ENCODE assay signal across 23 cellular contexts in the genomic region with DNA sequence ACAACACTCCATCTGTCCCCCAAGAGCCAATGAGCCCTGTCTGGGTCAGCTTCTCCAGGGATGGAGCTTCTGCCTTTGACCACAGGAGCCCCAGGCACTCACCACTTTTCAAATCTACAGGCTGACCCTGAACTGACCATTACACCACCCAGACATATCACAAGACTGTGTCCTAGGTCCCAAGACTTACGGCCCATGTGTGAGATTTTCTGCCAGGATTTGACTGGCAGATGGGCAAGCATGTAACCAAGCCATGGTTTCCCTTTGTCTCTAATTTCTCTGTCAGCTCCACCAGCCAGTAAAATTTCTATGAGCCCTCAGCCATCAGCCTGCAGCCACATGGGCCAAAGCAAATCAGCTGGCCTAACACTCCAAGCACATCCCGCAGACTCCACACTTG.
DNase-seq lines count a peak whose midpoint lies in the region; ATAC-seq, FAIRE-seq and TF ChIP-seq lines count a peak whose summit lies in the region.
"Had no signal": no experiment of that assay in that cellular context is flagged by ENCODE, and none has a peak within 500 bp of the region (broad histone marks: within the 10 kb centered on the region; RNA-seq: fewer than 3 reads in every experiment).

No MANE protein-coding gene starts in this region.

- dilution Hi-C loops in IMR-90 (cut with HindIII; ENCODE audit: low sequenced_read_pairs, unreplicated experiment), result no loop called here

- H2BK12ac ChIP-seq in H1 (ENCODE audit: low read depth, low read length) (0 out of 2 replicates have a peak overlapping the region, but pooled peaks have one; percentile 44), trophoblast cell (ENCODE audit: low read length) (peak overlapping the region; percentile 25)

- peak overlapping the region; percentile 52 for H3K27ac ChIP-seq in DOHH2 (ENCODE audit: low read depth, low read length)
- peak overlapping the region; percentile 6; the same call in 1 of the 2 replicates for H3K27ac ChIP-seq in IMR-90 (ENCODE audit: insufficient read depth, low read length)
- H3K27ac ChIP-seq in H1 (ENCODE audit: low read depth, low read length), result no peak overlapping the region
- H3K27ac ChIP-seq in trophoblast cell (ENCODE audit: low read depth, low read length), result no peak overlapping the region
- H3K27ac ChIP-seq: prostate gland had no signal

- no peak overlapping the region for H3K4me3 Mint-ChIP-seq in stimulated activated naive B cell treated with anti-CD40 and anti-IgM and Interleukin-4, amounts not matched to agents 10 μg/mL and 1 μg/mL and 100 μg/mL, for 72 hours
- H3K4me3 Mint-ChIP-seq: neural crest cell had no signal

- in situ Hi-C loops in IMR-90 (cut with MboI; ENCODE audit: low sequenced_read_pairs), result no loop called here

- H3K56ac ChIP-seq in IMR-90 (ENCODE audit: extremely low read depth, insufficient read depth, low read length) (no peak overlapping the region), H1 (replicated peaks; ENCODE audit: insufficient read length, low read depth, low read length) (no peak overlapping the region)

- peaks cover 10 to 18% of the 10 kb centered on the region in 2 donors for H3K27me3 Mint-ChIP-seq in stimulated activated naive B cell treated with anti-CD40 and anti-IgM and Interleukin-4, amounts not matched to agents 10 μg/mL and 1 μg/mL and 100 μg/mL, for 72 hours
- H3K27me3 Mint-ChIP-seq: activated naive CD8-positive, alpha-beta T cell; stimulated activated naive CD8-positive, alpha-beta T cell treated with anti-CD3 and anti-CD28 coated beads, Interleukin-15, amount 100 ng/mL, for 72 hours had no signal

- peak overlapping the region; percentile 87 for H4K91ac ChIP-seq in IMR-90 (ENCODE audit: insufficient read depth, low read depth, low read length)
- H4K91ac ChIP-seq in H1 (replicated peaks; ENCODE audit: insufficient read length, low read length), result no peak overlapping the region
- no peak overlapping the region for H4K91ac ChIP-seq in trophoblast cell (ENCODE audit: low read depth, low read length)

- H3K27me3 ChIP-seq in DOHH2 (ENCODE audit: control insufficient read depth, low read length), result peaks cover 6% of the 10 kb centered on the region; the same call in 1 of the 2 replicates
- no peaks in the 10 kb centered on the region for H3K27me3 ChIP-seq in IMR-90 (ENCODE audit: control insufficient read depth, insufficient read depth, low read length)
- no peaks in the 10 kb centered on the region for H3K27me3 ChIP-seq in H1 (replicated peaks in 1 of 4; ENCODE audit: control insufficient read depth in 3 of 4, extremely low read depth in 1 of 4, insufficient read depth in 3 of 4, low read length in 3 of 4)
- H3K27me3 ChIP-seq in trophoblast cell (ENCODE audit: insufficient read depth, low read length), result no peaks in the 10 kb centered on the region

- TF ChIP-seq POLR2A in IMR-90 (IDR thresholded peaks at IDR 0.05; ENCODE audit: low read depth, low read length) (no peak), H1 (IDR thresholded peaks at IDR 0.05; ENCODE audit: control extremely low read depth in 1 of 2, low read depth in 2 of 2, low read length in 2 of 2) (no peak)

- POLR2A ChIA-PET in IMR-90 (lab: Charles Lee; ENCODE audit: unreplicated experiment), result no interaction called here
- POLR2A ChIA-PET in H1 (lab: Charles Lee; ENCODE audit: partially characterized antibody), result no interaction called here

- no peak overlapping the region for H3K9ac ChIP-seq in IMR-90 (ENCODE audit: low read depth, low read length)
- H3K9ac ChIP-seq in H1 (replicated peaks in 1 of 4; ENCODE audit: extremely low read depth in 1 of 4, low read depth in 3 of 4, low read length in 3 of 4), result no peak overlapping the region
- no peak overlapping the region for H3K9ac ChIP-seq in trophoblast cell (ENCODE audit: low read length)

- H3K23ac ChIP-seq in IMR-90 (ENCODE audit: low read depth, low read length) (peak overlapping the region; percentile 67), H1 (ENCODE audit: insufficient read length) (no peak overlapping the region), trophoblast cell (ENCODE audit: low read length) (no peak overlapping the region)

- DNase-seq in IMR-90, result no peak
- no peak for DNase-seq in H1 (ENCODE audit: low read depth in 1 of 2, low spot score in 2 of 2)
- DNase-seq in trophoblast cell, result no peak
- no peak for DNase-seq in stimulated activated naive B cell treated with anti-CD40 and anti-IgM and Interleukin-4, amounts not matched to agents 10 μg/mL and 1 μg/mL and 100 μg/mL, for 72 hours
- DNase-seq in T-helper 9 cell, result no peak
- DNase-seq in sciatic nerve (ENCODE audit: low spot score), result no peak
- DNase-seq: activated CD4-positive, CD25-positive, alpha-beta regulatory T cell; COR-L47; effector memory CD4-positive, alpha-beta T cell; NCI-H1694; NCI-H2227 treated with DMSO at 0.1 percent for 48 hours; small intestine; stimulated activated CD4-positive, alpha-beta T cell treated with anti-CD3 and anti-CD28 coated beads, Interleukin-2, amount 100 ng/mL, for 48 hours; stimulated activated naive CD8-positive, alpha-beta T cell treated with anti-CD3 and anti-CD28 coated beads, Interleukin-15, amount 100 ng/mL, for 72 hours; T1000 had no signal

- intact Hi-C loops in IMR-90 (cut with micrococcal nuclease), result no loop called here
- intact Hi-C loops in sciatic nerve (cut with DNase I), result no loop called here

- H2AK9ac ChIP-seq in IMR-90 (replicated peaks; ENCODE audit: low read depth, low read length, poor library complexity), result peak overlapping the region; percentile 84

- no peaks in the 10 kb centered on the region for H3K36me3 Mint-ChIP-seq in stimulated activated naive B cell treated with anti-CD40 and anti-IgM and Interleukin-4, amounts not matched to agents 10 μg/mL and 1 μg/mL and 100 μg/mL, for 72 hours
- H3K36me3 Mint-ChIP-seq: activated naive CD8-positive, alpha-beta T cell; IgD-negative memory B cell had no signal

- peaks cover 37 to 53% of the 10 kb centered on the region in 2 donors for H3K4me1 Mint-ChIP-seq in stimulated activated naive B cell treated with anti-CD40 and anti-IgM and Interleukin-4, amounts not matched to agents 10 μg/mL and 1 μg/mL and 100 μg/mL, for 72 hours

- FAIRE-seq in H1 (lab: Jason Lieb, UNC), result no peak
- FAIRE-seq: GM18507, small intestine had no signal

- ATAC-seq in IMR-90 (ENCODE audit: low read depth) (no peak), sciatic nerve (no peak)
- no peak for ATAC-seq in stimulated activated naive B cell treated with anti-CD40 and anti-IgM and Interleukin-4, amounts not matched to agents 10 μg/mL and 1 μg/mL and 100 μg/mL, for 72 hours (replicated peaks)
- ATAC-seq: left lobe of liver; stimulated activated naive CD8-positive, alpha-beta T cell treated with anti-CD3 and anti-CD28 coated beads, Interleukin-15, amount 100 ng/mL, for 72 hours had no signal

- CTCF ChIA-PET in IMR-90 (lab: Yijun Ruan, JAX), result no interaction called here
- CTCF ChIA-PET in H1 (lab: Charles Lee; ENCODE audit: partially characterized antibody), result interaction anchor here (0.7 to 11.3 kb wide), 7 partner anchors 9 to 84 kb away, joined by 3 to 237 read pairs (median 7); no protein-coding TSS in a partner anchor

- no peaks in the 10 kb centered on the region for H4K20me1 ChIP-seq in DOHH2 (ENCODE audit: control insufficient read depth, insufficient read depth, low read depth, low read length)
- H4K20me1 ChIP-seq in IMR-90 (ENCODE audit: insufficient read depth, low read length), result peaks cover 4% of the 10 kb centered on the region; the same call in 1 of the 2 replicates
- no peaks in the 10 kb centered on the region for H4K20me1 ChIP-seq in H1 (replicated peaks in 1 of 2; ENCODE audit: control insufficient read depth in 1 of 2, insufficient read depth in 2 of 2, low read length in 2 of 2)

- H2BK20ac ChIP-seq in IMR-90 (ENCODE audit: low read depth, low read length) (peak overlapping the region; percentile 89; the same call in 1 of the 2 replicates), H1 (ENCODE audit: low read length) (no peak overlapping the region)

- H3K9me1 ChIP-seq in IMR-90 (ENCODE audit: insufficient read depth, low read length), result peaks cover 53% of the 10 kb centered on the region

- no peak overlapping the region for H4K12ac ChIP-seq in trophoblast cell (ENCODE audit: low read depth, low read length)

- peak overlapping the region; percentile 3 for H4K5ac ChIP-seq in IMR-90 (ENCODE audit: low read depth, low read length)
- no peak overlapping the region for H4K5ac ChIP-seq in H1 (ENCODE audit: insufficient read length, low read depth, low read length)

- H2BK15ac ChIP-seq in IMR-90 (ENCODE audit: low read depth, low read length) (peak overlapping the region; percentile 93; the same call in 1 of the 3 replicates), H1 (ENCODE audit: low read length) (peak overlapping the region; percentile 89; the same call in 1 of the 2 replicates)

- peak overlapping the region; percentile 91; the same call in 1 of the 2 replicates for H2AK5ac ChIP-seq in IMR-90 (ENCODE audit: low read depth, low read length)
- no peak overlapping the region for H2AK5ac ChIP-seq in H1 (ENCODE audit: low read depth, low read length)
- no peak overlapping the region for H2AK5ac ChIP-seq in trophoblast cell (ENCODE audit: low read length)

- peak overlapping the region; percentile 68 for H3K4me3 ChIP-seq in DOHH2 (ENCODE audit: low read length)
- H3K4me3 ChIP-seq in IMR-90 (ENCODE audit: insufficient read depth, low read depth, low read length), result no peak overlapping the region
- no peak overlapping the region for H3K4me3 ChIP-seq in H1 (ENCODE audit: extremely low read depth in 1 of 4, insufficient read depth in 2 of 4, low read depth in 3 of 4, low read length in 4 of 4)
- no peak overlapping the region for H3K4me3 ChIP-seq in trophoblast cell (ENCODE audit: low read depth, low read length)
- H3K4me3 ChIP-seq: prostate gland had no signal

- H3K4ac ChIP-seq in IMR-90 (ENCODE audit: low read depth, low read length) (peak overlapping the region; percentile 89), H1 (replicated peaks; ENCODE audit: insufficient read length, low read depth, low read length) (no peak overlapping the region), trophoblast cell (ENCODE audit: low read depth, low read length) (no peak overlapping the region)

- H3K18ac ChIP-seq in IMR-90 (ENCODE audit: low read depth, low read length), result peak overlapping the region; percentile 73; the same call in 1 of the 2 replicates
- peak overlapping the region; percentile 21; the same call in 1 of the 2 replicates for H3K18ac ChIP-seq in H1 (ENCODE audit: extremely low read depth, low read length)
- H3K18ac ChIP-seq in trophoblast cell (ENCODE audit: low read length), result no peak overlapping the region

- peak overlapping the region; percentile 87 for H3K4me2 ChIP-seq in DOHH2 (ENCODE audit: low read length)
- H3K4me2 ChIP-seq in IMR-90 (ENCODE audit: low read depth, low read length), result no peak overlapping the region
- H3K4me2 ChIP-seq in H1 (ENCODE audit: insufficient read depth in 1 of 2, low read depth in 2 of 2, low read length in 2 of 2), result no peak overlapping the region
- no peak overlapping the region for H3K4me2 ChIP-seq in trophoblast cell (ENCODE audit: low read length)

- no peaks in the 10 kb centered on the region for H3K79me2 ChIP-seq in DOHH2 (ENCODE audit: control insufficient read depth, low read length)
- no peaks in the 10 kb centered on the region for H3K79me2 ChIP-seq in H1 (ENCODE audit: control insufficient read depth in 1 of 2, insufficient read depth in 2 of 2, low read length in 2 of 2)
- H3K79me2 ChIP-seq in trophoblast cell (ENCODE audit: control insufficient read depth, insufficient read depth, low read length, poor library complexity), result no peaks in the 10 kb centered on the region

- peaks cover 8 to 61% of the 10 kb centered on the region in 2 experiments for H3K79me1 ChIP-seq in IMR-90 (ENCODE audit: low read depth in 1 of 2, low read length in 2 of 2)
- no peaks in the 10 kb centered on the region for H3K79me1 ChIP-seq in H1 (ENCODE audit: low read depth, low read length)
- H3K79me1 ChIP-seq in trophoblast cell (ENCODE audit: low read length), result peaks cover 12% of the 10 kb centered on the region

- WGBS in IMR-90 (ENCODE audit: extremely low coverage in 2 of 2, insufficient read length in 1 of 2), 2 experiments, result no CpG with 5 or more reads among the region's 2 CpGs
- WGBS in H1 (ENCODE audit: extremely low coverage in 1 of 2, insufficient coverage in 1 of 2, insufficient read length in 1 of 2, insufficient replicate concordance in 2 of 2, low coverage in 1 of 2, low lambda C conversion rate in 2 of 2, missing lambda C conversion rate in 1 of 2), 2 experiments, result 94% methylated on average over 2 of the region's 2 CpGs; no CpG with 5 or more reads in 1 of the 2 experiments
- WGBS in trophoblast cell (ENCODE audit: extremely low coverage, insufficient coverage, insufficient read length), result no CpG with 5 or more reads among the region's 2 CpGs

- TF ChIP-seq RAD21 in IMR-90 (IDR thresholded peaks at IDR 0.05; ENCODE audit: low read length) (no peak), H1 (IDR thresholded peaks at IDR 0.05 in 1 of 2, conservative IDR thresholded peaks at IDR 0.05 in 1 of 2; ENCODE audit: low read depth in 2 of 2, low read length in 2 of 2) (no peak)

- H2BK120ac ChIP-seq in IMR-90 (ENCODE audit: low read depth, low read length) (peak overlapping the region; percentile 95), H1 (replicated peaks; ENCODE audit: low read depth, low read length) (no peak overlapping the region), trophoblast cell (ENCODE audit: insufficient read depth, low read length, poor library complexity) (no peak overlapping the region)

- peak overlapping the region; percentile 62 for H2BK5ac ChIP-seq in IMR-90 (ENCODE audit: low read depth, low read length, poor library complexity, severe bottlenecking)
- H2BK5ac ChIP-seq in H1 (ENCODE audit: low read depth, low read length), result 0 out of 2 replicates have a peak overlapping the region, but pooled peaks have one; percentile 20
- H2BK5ac ChIP-seq in trophoblast cell (ENCODE audit: low read depth, low read length, poor library complexity), result no peak overlapping the region

- peak overlapping the region; percentile 93 for H3K14ac ChIP-seq in IMR-90 (replicated peaks; ENCODE audit: low read depth, low read length)
- H3K14ac ChIP-seq in H1 (ENCODE audit: insufficient read length), result no peak overlapping the region
- peak overlapping the region; percentile 39 for H3K14ac ChIP-seq in trophoblast cell (ENCODE audit: low read length)

- TF ChIP-seq CTCF in DOHH2 (IDR thresholded peaks at IDR 0.05; ENCODE audit: low read depth, low read length, poor library complexity, severe bottlenecking) (no peak), IMR-90 (conservative IDR thresholded peaks at IDR 0.05; ENCODE audit: low read depth, low read length) (no peak), H1 (IDR thresholded peaks at IDR 0.05; ENCODE audit: control extremely low read depth in 1 of 3, insufficient read depth in 1 of 3, low read depth in 1 of 3, low read length in 3 of 3) (no peak)

- no peaks in the 10 kb centered on the region for H3F3A ChIP-seq in DOHH2 (ENCODE audit: control insufficient read depth, insufficient read depth)

- H4K8ac ChIP-seq in IMR-90 (ENCODE audit: low read depth in 2 of 2, low read length in 2 of 2), result peak overlapping the region; percentile 79 to 86
- H4K8ac ChIP-seq in H1 (ENCODE audit: extremely low read depth, insufficient read depth, low read length), result no peak overlapping the region
- no peak overlapping the region for H4K8ac ChIP-seq in trophoblast cell (ENCODE audit: low read depth, low read length)

- TF ChIP-seq EP300 in H1 (IDR thresholded peaks at IDR 0.05; ENCODE audit: borderline replicate concordance in 1 of 2, low read depth in 2 of 2, low read length in 2 of 2), result no peak

- H3K9me3 Mint-ChIP-seq in stimulated activated naive B cell treated with anti-CD40 and anti-IgM and Interleukin-4, amounts not matched to agents 10 μg/mL and 1 μg/mL and 100 μg/mL, for 72 hours, result peaks cover 0 to 4% of the 10 kb centered on the region in 2 donors
- H3K9me3 Mint-ChIP-seq: activated T-helper 1 cell treated with anti-CD3 and anti-CD28 coated beads, Interleukin-12 subunit alpha, Interleukin-12 subunit beta, Interleukin-2, Interleukin-4 antibody, amounts not matched to agents 30 ng/mL and 10 ng/mL and 1 ng/mL, durations not matched to agents 14 hours and 24 hours and 36 hours; IgD-negative memory B cell; neural crest cell had no signal

- peak overlapping the region; percentile 15 for H2AFZ ChIP-seq in IMR-90 (replicated peaks; ENCODE audit: low read length, poor library complexity)
- H2AFZ ChIP-seq in H1 (ENCODE audit: low read length), result no peak overlapping the region
- H2AFZ ChIP-seq in trophoblast cell (ENCODE audit: insufficient read depth, low read length, poor library complexity), result no peak overlapping the region

- no peaks in the 10 kb centered on the region for H3K9me2 ChIP-seq in DOHH2 (replicated peaks; ENCODE audit: control insufficient read depth, low read length)

- peaks cover 44% of the 10 kb centered on the region for H3K4me1 ChIP-seq in DOHH2 (ENCODE audit: control insufficient read depth, low read length)
- peaks cover 42% of the 10 kb centered on the region for H3K4me1 ChIP-seq in IMR-90 (ENCODE audit: control insufficient read depth, insufficient read depth, low read length)
- H3K4me1 ChIP-seq in H1 (replicated peaks in 1 of 4; ENCODE audit: control insufficient read depth in 3 of 4, insufficient read depth in 4 of 4, low read length in 3 of 4), result peaks cover 2 to 11% (median 5%) of the 10 kb centered on the region in 4 experiments
- H3K4me1 ChIP-seq in trophoblast cell (ENCODE audit: control insufficient read depth in 1 of 2, insufficient read depth in 2 of 2, low read length in 2 of 2), result peaks cover 39 to 43% of the 10 kb centered on the region in 2 experiments
- H3K4me1 ChIP-seq: prostate gland had no signal

- BruUV-seq in IMR-90 (replicated peaks; lab: Mats Ljungman, UMichigan), result no TSS peak

- H3K9me3 ChIP-seq in DOHH2 (ENCODE audit: control insufficient read depth, insufficient read depth, low read length) (no peaks in the 10 kb centered on the region), IMR-90 (ENCODE audit: control insufficient read depth, insufficient read depth, low read length) (no peaks in the 10 kb centered on the region), H1 (ENCODE audit: insufficient read depth in 2 of 2, low read depth in 1 of 2, low read length in 1 of 2) (no peaks in the 10 kb centered on the region), trophoblast cell (ENCODE audit: insufficient read depth, low read depth, low read length) (no peaks in the 10 kb centered on the region)
- H3K9me3 ChIP-seq: prostate gland had no signal

- no peak overlapping the region for H3K27ac Mint-ChIP-seq in stimulated activated naive B cell treated with anti-CD40 and anti-IgM and Interleukin-4, amounts not matched to agents 10 μg/mL and 1 μg/mL and 100 μg/mL, for 72 hours
- H3K27ac Mint-ChIP-seq: activated T-helper 1 cell treated with anti-CD3 and anti-CD28 coated beads, Interleukin-12 subunit alpha, Interleukin-12 subunit beta, Interleukin-2, Interleukin-4 antibody, amounts not matched to agents 30 ng/mL and 10 ng/mL and 1 ng/mL, durations not matched to agents 14 hours and 24 hours and 36 hours; IgD-negative memory B cell had no signal

- no peaks in the 10 kb centered on the region; the same call in 1 of the 2 replicates for H3K23me2 ChIP-seq in H1 (ENCODE audit: low read depth, low read length)

- H3K36me3 ChIP-seq in DOHH2 (ENCODE audit: control insufficient read depth, low read length) (no peaks in the 10 kb centered on the region), IMR-90 (ENCODE audit: control insufficient read depth, insufficient read depth, low read length) (no peaks in the 10 kb centered on the region), H1 (ENCODE audit: control insufficient read depth in 2 of 4, insufficient read depth in 4 of 4, low read length in 3 of 4) (no peaks in the 10 kb centered on the region), trophoblast cell (ENCODE audit: control insufficient read depth in 1 of 2, insufficient read depth in 2 of 2, low read length in 2 of 2) (no peaks in the 10 kb centered on the region)
- H3K36me3 ChIP-seq: prostate gland had no signal

Comparison
In these comparisons a context has a peak if more than half of its experiments do, and no peak if none do; other contexts are left out.
1. H3K27ac ChIP-seq: peak in DOHH2 (single experiment) and IMR-90 (single experiment); none in H1 (single experiment) and trophoblast cell (single experiment).
2. H4K8ac ChIP-seq: peak in IMR-90 (2 of 2); none in H1 (single experiment) and trophoblast cell (single experiment).